ENCODE assay signal across 32 cellular contexts in the genomic region with DNA sequence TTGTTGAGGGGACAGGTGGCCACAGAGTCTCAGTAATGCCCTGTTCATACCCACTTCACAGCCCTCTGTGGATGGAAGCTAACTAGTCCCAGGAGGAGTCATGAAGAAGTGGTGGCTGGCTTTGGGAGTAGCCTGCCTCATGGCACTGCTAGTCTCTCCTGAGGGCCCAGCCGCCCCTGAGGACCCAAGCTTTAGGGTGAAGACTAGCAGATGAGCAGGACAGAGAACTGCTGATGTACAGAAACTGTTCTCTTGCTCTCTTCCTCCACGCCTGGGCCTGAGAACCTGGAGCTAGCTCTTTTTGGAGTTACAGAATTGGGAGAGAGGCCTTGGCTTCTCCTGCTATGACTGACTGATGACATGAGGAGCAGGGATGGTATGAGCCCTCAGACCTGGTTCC.
"Had no signal": no experiment of that assay in that cellular context is flagged by ENCODE, and none has a peak within 500 bp of the region (broad histone marks: within the 10 kb centered on the region; RNA-seq: fewer than 3 reads in every experiment).

No MANE protein-coding gene starts in this region.

- H3K36me3 ChIP-seq: adrenal gland, brain microvascular endothelial cell, breast epithelium had no signal

- H3K27ac ChIP-seq: adrenal gland, body of pancreas, brain microvascular endothelial cell, breast epithelium, VCaP had no signal

- H3K27me3 ChIP-seq: body of pancreas, brain microvascular endothelial cell had no signal

- H3K4me1 ChIP-seq: adrenal gland, body of pancreas, breast epithelium had no signal

- ATAC-seq: activated CD8-positive, alpha-beta T cell treated with anti-CD3 and anti-CD28 coated beads for 36 hours; activated naive CD4-positive, alpha-beta T cell treated with anti-CD3 and anti-CD28 coated beads, Interleukin-2, amount 50 U/mL, for 72 hours; activated T-cell treated with anti-CD3 and anti-CD28 coated beads, Interleukin-2, amount 50 U/mL, for 4 hours; activated T-cell treated with anti-CD3 and anti-CD28 coated beads, Interleukin-2, amount 50 U/mL, for 72 hours; activated T-helper 17 cell treated with anti-CD3 and anti-CD28 coated beads, Interleukin-2, amount 50 U/mL, for 72 hours; body of pancreas had no signal

- DNase-seq: activated B cell treated with CpG ODN at 0.5 μM for 24 hours; activated CD4-positive, alpha-beta memory T cell treated with anti-CD3 and anti-CD28 coated beads for 36 hours; activated CD4-positive, alpha-beta T cell treated with anti-CD3 and anti-CD28 coated beads for 4 hours; activated CD4-positive, alpha-beta T cell treated with anti-CD3 and anti-CD28 coated beads, Interleukin-2, amount 10 ng/mL, durations not matched to agents 24 days and 14 days; activated CD4-positive, alpha-beta T cell treated with anti-CD3 and anti-CD28 coated beads, Interleukin-2, amount 50 U/mL, for 1 hour; activated CD4-positive, alpha-beta T cell treated with anti-CD3 and anti-CD28 coated beads, Interleukin-2, amount 50 U/mL, for 4 hours; activated CD4-positive, CD25-positive, alpha-beta regulatory T cell treated with anti-CD3 and anti-CD28 coated beads, Interleukin-2, amount 50 U/mL, for 72 hours; activated CD8-positive, alpha-beta memory T cell treated with anti-CD3 and anti-CD28 coated beads, Interleukin-2, amount 50 U/mL, for 4 hours; activated CD8-positive, alpha-beta T cell treated with anti-CD3 and anti-CD28 coated beads for 36 hours; activated effector memory CD4-positive, alpha-beta T cell treated with anti-CD3 and anti-CD28 coated beads, Interleukin-2, amount 50 U/mL, for 16 hours; activated gamma-delta T cell treated with Interleukin-2 at 50 U/mL for 16 hours; activated naive CD4-positive, alpha-beta T cell; activated naive CD4-positive, alpha-beta T cell treated with anti-CD3 and anti-CD28 coated beads for 36 hours; activated naive CD4-positive, alpha-beta T cell treated with anti-CD3 and anti-CD28 coated beads, Interleukin-2, amount 50 U/mL, for 16 hours; activated naive CD8-positive, alpha-beta T cell treated with anti-CD3 and anti-CD28 coated beads for 36 hours; activated T-cell treated with anti-CD3 and anti-CD28 coated beads for 4 hours; activated T-cell treated with anti-CD3 and anti-CD28 coated beads, Interleukin-2, amount 50 U/mL, for 1 hour; activated T-cell treated with anti-CD3 and anti-CD28 coated beads, Interleukin-2, amount 50 U/mL, for 4 hours; activated T-cell treated with anti-CD3 and anti-CD28 coated beads, Interleukin-2, amount 50 U/mL, for 72 hours; adrenal gland; amniotic stem cell; aorta; body of pancreas; brain microvascular endothelial cell; central memory CD4-positive, alpha-beta T cell; T-helper 1 cell; T-helper 2 cell; T-helper 9 cell had no signal

- H3K4me3 ChIP-seq: adrenal gland, body of pancreas, breast epithelium had no signal

- H3K9me3 ChIP-seq: adrenal gland, body of pancreas, breast epithelium had no signal
